Comparison of ENCODE assay signal across 15 cellular contexts in genomic region chr15:99651023-99651807, GRCh38.
A peak's percentile ranks its signal among the peaks of the same experiment; 100 is the strongest.
DNase-seq lines count a peak whose midpoint lies in the region; ATAC-seq, FAIRE-seq and TF ChIP-seq lines count a peak whose summit lies in the region.
"Had no signal": no experiment of that assay in that cellular context is flagged by ENCODE, and none has a peak within 500 bp of the region (broad histone marks: within the 10 kb centered on the region; RNA-seq: fewer than 3 reads in every experiment).

No MANE protein-coding gene starts in this region.

- no peaks in the 10 kb centered on the region for H3K79me2 ChIP-seq in keratinocyte (ENCODE audit: control insufficient read depth, insufficient read depth, low read length)

- TF ChIP-seq CTCF in keratinocyte (optimal IDR thresholded peaks at IDR 0.05 in 1 of 3, IDR thresholded peaks at IDR 0.05 in 1 of 3, conservative IDR thresholded peaks at IDR 0.05 in 1 of 3; ENCODE audit: extremely low read depth in 1 of 3, insufficient read depth in 2 of 3, low read length in 3 of 3) = no peak
- TF ChIP-seq CTCF in Caco-2 (IDR thresholded peaks at IDR 0.05; ENCODE audit: insufficient read depth in 1 of 2, low read depth in 1 of 2, low read length in 1 of 2, severe bottlenecking in 1 of 2, unreplicated experiment in 1 of 2) = no peak

- POLR2A ChIA-PET in Caco-2 (lab: Charles Lee) = no interaction called here

- peaks cover 5% of the 10 kb centered on the region for H3K36me3 Mint-ChIP-seq in Caco-2 (ENCODE audit: insufficient read depth, unreplicated experiment)

- no peaks in the 10 kb centered on the region for H3K27me3 Mint-ChIP-seq in Caco-2 (ENCODE audit: insufficient read depth, unreplicated experiment)
- H3K27me3 Mint-ChIP-seq: activated naive CD8-positive, alpha-beta T cell treated with anti-CD3 and anti-CD28 coated beads, Interleukin-2, amount 10 ng/mL, durations not matched to agents 7 days and 5 days had no signal

- peak overlapping the region; percentile 5 for H3K27ac ChIP-seq in keratinocyte (ENCODE audit: control insufficient read depth, insufficient read depth, low read length)
- H3K27ac ChIP-seq: SK-N-MC had no signal

- H3K4me3 Mint-ChIP-seq in Caco-2 (ENCODE audit: unreplicated experiment) = no peak overlapping the region
- H3K4me3 Mint-ChIP-seq: activated naive CD8-positive, alpha-beta T cell treated with anti-CD3 and anti-CD28 coated beads, Interleukin-2, amount 10 ng/mL, durations not matched to agents 7 days and 5 days; nephron had no signal

- no peaks in the 10 kb centered on the region for H3K9me1 ChIP-seq in keratinocyte (ENCODE audit: control insufficient read depth, extremely low read depth, insufficient read depth, low read length)

- H3K27ac Mint-ChIP-seq in Caco-2 (ENCODE audit: unreplicated experiment) = no peak overlapping the region
- H3K27ac Mint-ChIP-seq: activated naive CD8-positive, alpha-beta T cell treated with anti-CD3 and anti-CD28 coated beads, Interleukin-2, amount 10 ng/mL, durations not matched to agents 7 days and 5 days; nephron had no signal

- H4K20me1 ChIP-seq in keratinocyte (ENCODE audit: control insufficient read depth, extremely low read depth, insufficient read depth, low read length) = no peaks in the 10 kb centered on the region

- no peak overlapping the region for H3K9ac ChIP-seq in keratinocyte (ENCODE audit: control insufficient read depth, extremely low read depth, insufficient read depth, low read length)

- CTCF ChIA-PET in Caco-2 (lab: Charles Lee) = no interaction called here

- H3K4me1 ChIP-seq in keratinocyte (ENCODE audit: control insufficient read depth, extremely low read depth, insufficient read depth, low read length) (peaks cover 17% of the 10 kb centered on the region), Caco-2 (no peaks in the 10 kb centered on the region)

- H3K27me3 ChIP-seq in keratinocyte (ENCODE audit: control insufficient read depth, extremely low read depth, insufficient read depth, low read length) (no peaks in the 10 kb centered on the region), Caco-2 (replicated peaks; ENCODE audit: control insufficient read depth, insufficient read depth, low read length) (no peaks in the 10 kb centered on the region)
- H3K27me3 ChIP-seq: BE2C had no signal

- FAIRE-seq in keratinocyte (lab: Jason Lieb, UNC) = peak; percentile 84

- dilution Hi-C loops in keratinocyte (cut with MboI; ENCODE audit: extremely low pct_ligation_motif_present, low sequenced_read_pairs) = no loop called here

- H3K36me3 ChIP-seq in keratinocyte (ENCODE audit: control insufficient read depth in 2 of 2, extremely low read depth in 1 of 2, insufficient read depth in 2 of 2, low read length in 2 of 2) (peaks cover 0 to 3% of the 10 kb centered on the region in 2 experiments), Caco-2 (ENCODE audit: control insufficient read depth, insufficient read depth, low read length) (no peaks in the 10 kb centered on the region)
- H3K36me3 ChIP-seq: BE2C had no signal

- H3K9me3 ChIP-seq in keratinocyte (ENCODE audit: control insufficient read depth, low read depth, low read length) (peaks cover 2% of the 10 kb centered on the region), Caco-2 (no peaks in the 10 kb centered on the region)
- H3K9me3 ChIP-seq: BE2C had no signal

- BruUV-seq in Caco-2 (replicated peaks; lab: Mats Ljungman, UMichigan) = no TSS peak

- H3K4me3 ChIP-seq in keratinocyte (ENCODE audit: control insufficient read depth in 2 of 3, extremely low read depth in 1 of 3, insufficient read depth in 2 of 3, low read depth in 1 of 3, low read length in 3 of 3) = no peak overlapping the region
- H3K4me3 ChIP-seq in Caco-2 (ENCODE audit: low read depth, low read length) = no peak overlapping the region
- H3K4me3 ChIP-seq: SK-N-MC had no signal

- H3K9me3 Mint-ChIP-seq in Caco-2 (ENCODE audit: unreplicated experiment) = no peaks in the 10 kb centered on the region

- no peak overlapping the region for H2AFZ ChIP-seq in keratinocyte (ENCODE audit: control insufficient read depth, low read length)

- peak overlapping the region; percentile 52 for H3K4me2 ChIP-seq in keratinocyte (ENCODE audit: control insufficient read depth, extremely low read depth, insufficient read depth, low read depth, low read length)

- no peak for ATAC-seq in HG02970 (IDR thresholded peaks at IDR 0.05; ENCODE audit: low FRiP score, unreplicated experiment)

- H3K4me1 Mint-ChIP-seq in Caco-2 (ENCODE audit: low read depth, unreplicated experiment) = no peaks in the 10 kb centered on the region
- H3K4me1 Mint-ChIP-seq: nephron had no signal

- DNase-seq in stimulated activated CD4-positive, alpha-beta T cell treated with anti-CD3 and anti-CD28 coated beads, Interleukin-1b, Interleukin-23, amount 100 ng/mL, for 48 hours = peak; percentile 4
- DNase-seq in stimulated activated CD4-positive, alpha-beta T cell treated with anti-CD3 and anti-CD28 coated beads, Interleukin-12 subunit alpha, Interleukin-12 subunit beta, amount 100 ng/mL, for 4 hours = no peak
- DNase-seq in astrocyte of the hippocampus (ENCODE audit: low read depth, low spot score) = peak; percentile 19
- DNase-seq in keratinocyte (ENCODE audit: low read depth, low spot score) = peak; percentile 13
- no peak for DNase-seq in SW480 (ENCODE audit: low spot score)
- no peak for DNase-seq in NCI-H524 treated with DMSO at 0.1 percent for 48 hours (lab: John Stamatoyannopoulos, UW)
- no peak for DNase-seq in Caco-2
- DNase-seq: activated CD4-positive, CD25-positive, alpha-beta regulatory T cell treated with anti-CD3 and anti-CD28 coated beads, Interleukin-2, amount 50 U/mL, for 72 hours; activated naive CD8-positive, alpha-beta T cell treated with anti-CD3 and anti-CD28 coated beads, Interleukin-2, amount 10 ng/mL, durations not matched to agents 7 days and 5 days; BE2C; NCI-H748 treated with DMSO at 0.1 percent for 48 hours; stimulated activated CD4-positive, alpha-beta T cell treated with anti-CD3 and anti-CD28 coated beads, Interleukin-15, amount 100 ng/mL, for 24 hours had no signal

- intact Hi-C loops in Caco-2 (cut with micrococcal nuclease; ENCODE audit: unreplicated experiment) = no loop called here

Comparison
In these comparisons a context has a peak if more than half of its experiments do, and no peak if none do; other contexts are left out.
1. DNase-seq: peak in stimulated activated CD4-positive, alpha-beta T cell treated with anti-CD3 and anti-CD28 coated beads, Interleukin-1b, Interleukin-23, amount 100 ng/mL, for 48 hours (single experiment), astrocyte of the hippocampus (single experiment) and keratinocyte (single experiment); none in stimulated activated CD4-positive, alpha-beta T cell treated with anti-CD3 and anti-CD28 coated beads, Interleukin-12 subunit alpha, Interleukin-12 subunit beta, amount 100 ng/mL, for 4 hours (single experiment), SW480 (single experiment), NCI-H524 treated with DMSO at 0.1 percent for 48 hours (single experiment) and Caco-2 (0 of 2).